In the genomic region with DNA sequence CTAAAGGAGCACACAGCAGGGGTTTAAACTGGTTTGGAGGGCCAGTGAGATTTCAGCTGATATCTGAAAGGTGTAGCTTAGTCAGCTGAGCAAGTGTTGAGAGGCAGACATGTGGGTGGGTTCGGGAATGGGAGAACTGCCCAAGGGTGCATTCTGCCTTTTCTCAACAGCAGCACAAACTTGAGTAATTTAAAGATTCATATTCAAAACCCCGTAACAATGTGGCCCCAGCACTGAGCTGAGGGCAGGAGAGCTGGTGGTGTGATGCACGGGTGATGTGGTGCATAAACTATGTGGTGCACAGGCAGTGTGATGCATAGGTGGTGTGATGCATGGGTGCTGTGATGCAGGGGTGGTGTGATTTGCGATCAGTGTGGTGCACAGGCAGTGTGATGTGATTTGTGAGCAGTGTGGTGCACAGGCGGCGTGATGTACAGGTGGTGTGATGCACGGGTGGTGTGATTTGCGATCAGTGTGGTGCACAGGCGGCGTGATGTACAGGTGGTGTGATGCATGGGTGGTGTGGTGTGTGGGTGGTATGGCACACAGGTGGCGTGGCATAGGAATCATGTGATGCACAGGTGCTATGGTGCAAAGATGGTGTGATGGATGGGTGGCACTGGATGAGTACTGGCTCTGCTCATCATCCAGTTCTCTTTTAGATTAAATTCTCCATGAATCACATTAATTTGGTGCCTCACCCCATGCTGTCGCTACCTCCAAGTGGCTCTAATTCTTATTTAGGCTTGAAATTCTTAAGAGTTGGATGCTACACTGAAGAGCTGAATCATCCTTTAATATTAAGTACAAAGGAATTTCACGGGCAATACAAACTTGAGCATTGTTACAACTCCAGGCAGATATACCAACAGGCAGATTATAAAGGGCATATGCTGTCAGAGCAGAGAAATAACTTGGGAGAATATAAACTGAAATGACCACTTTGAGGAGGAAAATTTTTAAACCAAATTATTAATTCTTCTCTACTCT, we compare ENCODE assay signal across 1 cellular context.
TF ChIP-seq lines count a peak whose summit lies in the region.

No MANE protein-coding gene starts in this region.

TF ChIP-seq in SK-N-SH, 30 proteins besides CTCF, POLR2A, EP300 and RAD21:
- TF ChIP-seq MEF2A (IDR thresholded peaks at IDR 0.05; ENCODE audit: borderline replicate concordance, low read depth) (no peak), MAX (IDR thresholded peaks at IDR 0.05; ENCODE audit: low read depth) (no peak), TCF12 (IDR thresholded peaks at IDR 0.05) (peak; percentile 28; the same call in 1 of the 2 replicates), POLR2AphosphoS5 (IDR thresholded peaks at IDR 0.05; ENCODE audit: low read depth, low read length) (no peak), RCOR1 (IDR thresholded peaks at IDR 0.05; ENCODE audit: low read length) (no peak), NFIC (IDR thresholded peaks at IDR 0.05; ENCODE audit: borderline replicate concordance) (no peak), SIN3A (IDR thresholded peaks at IDR 0.05; ENCODE audit: borderline replicate concordance, low read depth, low read length) (no peak), NRF1 (IDR thresholded peaks at IDR 0.05; ENCODE audit: low read depth, low read length) (no peak), MXI1 (IDR thresholded peaks at IDR 0.05; ENCODE audit: low read depth, low read length) (no peak), RXRA (IDR thresholded peaks at IDR 0.05; ENCODE audit: borderline replicate concordance, low read depth) (no peak), REST (IDR thresholded peaks at IDR 0.05; ENCODE audit: low read depth, low read length) (no peak), JUND (IDR thresholded peaks at IDR 0.05) (no peak; the same call in 1 of the 2 replicates), SMC3 (IDR thresholded peaks at IDR 0.05; ENCODE audit: low read depth, low read length) (no peak), ELF1 (IDR thresholded peaks at IDR 0.05) (no peak), FOSL2 (IDR thresholded peaks at IDR 0.05; ENCODE audit: borderline replicate concordance, low read depth) (peak; percentile 65), FOXM1 (IDR thresholded peaks at IDR 0.05; ENCODE audit: low read depth) (no peak), TEAD4 (IDR thresholded peaks at IDR 0.05; ENCODE audit: borderline replicate concordance, insufficient read depth) (no peak), RFX5 (IDR thresholded peaks at IDR 0.05; ENCODE audit: low read length) (no peak), CHD2 (IDR thresholded peaks at IDR 0.05; ENCODE audit: low read length, partially characterized antibody) (no peak), YY1 (IDR thresholded peaks at IDR 0.05; ENCODE audit: low read depth) (no peak), IRF3 (IDR thresholded peaks at IDR 0.05; ENCODE audit: low read depth, low read length) (no peak), FOXJ3 (CRISPR knock-in tag; IDR thresholded peaks at IDR 0.05) (no peak), GABPA (IDR thresholded peaks at IDR 0.05; ENCODE audit: low read depth) (no peak), EZH2phosphoT487 (IDR thresholded peaks at IDR 0.05; ENCODE audit: borderline replicate concordance, low read depth) (no peak)
- TF ChIP-seq, protein P1, sequence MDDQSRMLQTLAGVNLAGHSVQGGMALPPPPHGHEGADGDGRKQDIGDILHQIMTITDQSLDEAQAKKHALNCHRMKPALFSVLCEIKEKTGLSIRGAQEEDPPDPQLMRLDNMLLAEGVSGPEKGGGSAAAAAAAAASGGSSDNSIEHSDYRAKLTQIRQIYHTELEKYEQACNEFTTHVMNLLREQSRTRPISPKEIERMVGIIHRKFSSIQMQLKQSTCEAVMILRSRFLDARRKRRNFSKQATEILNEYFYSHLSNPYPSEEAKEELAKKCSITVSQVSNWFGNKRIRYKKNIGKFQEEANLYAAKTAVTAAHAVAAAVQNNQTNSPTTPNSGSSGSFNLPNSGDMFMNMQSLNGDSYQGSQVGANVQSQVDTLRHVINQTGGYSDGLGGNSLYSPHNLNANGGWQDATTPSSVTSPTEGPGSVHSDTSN (IDR thresholded peaks at IDR 0.05): peak; percentile 25
- TF ChIP-seq, protein P2, sequence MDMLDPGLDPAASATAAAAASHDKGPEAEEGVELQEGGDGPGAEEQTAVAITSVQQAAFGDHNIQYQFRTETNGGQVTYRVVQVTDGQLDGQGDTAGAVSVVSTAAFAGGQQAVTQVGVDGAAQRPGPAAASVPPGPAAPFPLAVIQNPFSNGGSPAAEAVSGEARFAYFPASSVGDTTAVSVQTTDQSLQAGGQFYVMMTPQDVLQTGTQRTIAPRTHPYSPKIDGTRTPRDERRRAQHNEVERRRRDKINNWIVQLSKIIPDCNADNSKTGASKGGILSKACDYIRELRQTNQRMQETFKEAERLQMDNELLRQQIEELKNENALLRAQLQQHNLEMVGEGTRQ (IDR thresholded peaks at IDR 0.05; ENCODE audit: borderline replicate concordance, low read depth, low read length): no peak
- TF ChIP-seq, protein P3, sequence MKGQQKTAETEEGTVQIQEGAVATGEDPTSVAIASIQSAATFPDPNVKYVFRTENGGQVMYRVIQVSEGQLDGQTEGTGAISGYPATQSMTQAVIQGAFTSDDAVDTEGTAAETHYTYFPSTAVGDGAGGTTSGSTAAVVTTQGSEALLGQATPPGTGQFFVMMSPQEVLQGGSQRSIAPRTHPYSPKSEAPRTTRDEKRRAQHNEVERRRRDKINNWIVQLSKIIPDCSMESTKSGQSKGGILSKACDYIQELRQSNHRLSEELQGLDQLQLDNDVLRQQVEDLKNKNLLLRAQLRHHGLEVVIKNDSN (IDR thresholded peaks at IDR 0.05; ENCODE audit: borderline replicate concordance, low read depth): no peak
